Comparison of ENCODE assay signal across 24 cellular contexts in the genomic region with DNA sequence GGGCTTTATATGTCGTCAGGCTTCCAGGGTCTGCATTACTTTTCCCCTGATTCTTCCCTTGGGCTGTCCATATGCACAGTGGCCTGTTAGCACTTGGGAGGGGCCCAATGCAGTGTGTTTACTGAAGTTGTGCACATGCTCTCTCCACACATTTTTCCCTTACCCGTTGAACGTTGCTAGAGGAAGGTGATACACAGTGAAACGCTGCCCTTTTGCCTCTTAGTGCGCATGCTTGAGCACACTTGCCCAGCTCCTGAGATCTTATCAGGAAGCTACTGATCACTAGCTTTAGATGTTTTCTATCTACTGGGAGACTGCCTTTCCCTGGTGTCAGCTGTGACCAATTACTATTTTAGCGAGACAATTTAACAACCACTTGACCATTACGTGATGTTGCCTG.
"Had no signal": no experiment of that assay in that cellular context is flagged by ENCODE, and none has a peak within 500 bp of the region (broad histone marks: within the 10 kb centered on the region; RNA-seq: fewer than 3 reads in every experiment).

No MANE protein-coding gene starts in this region.

- DNase-seq: activated CD4-positive, alpha-beta T cell treated with anti-CD3 and anti-CD28 coated beads, Interleukin-2, amount 50 U/mL, for 1 hour; activated CD4-positive, CD25-positive, alpha-beta regulatory T cell treated with anti-CD3 and anti-CD28 coated beads, Interleukin-2, amount 50 U/mL, for 72 hours; activated CD8-positive, alpha-beta T cell treated with anti-CD3 and anti-CD28 coated beads, Interleukin-2, amount 10 ng/mL, durations not matched to agents 7 days and 5 days; activated gamma-delta T cell treated with Interleukin-2 at 50 U/mL for 16 hours; activated T-cell treated with anti-CD3 and anti-CD28 coated beads, Interleukin-2, amount 50 U/mL, for 1 hour; anterior cingulate cortex; central memory CD4-positive, alpha-beta T cell; dermis blood vessel endothelial cell; effector memory CD8-positive, alpha-beta T cell; foreskin melanocyte; midbrain; natural killer cell; sigmoid colon; stimulated activated CD4-positive, alpha-beta T cell treated with anti-CD3 and anti-CD28 coated beads, Interleukin-2, amount 100 ng/mL, for 48 hours; stimulated activated CD8-positive, alpha-beta memory T cell treated with anti-CD3 and anti-CD28 coated beads, Interleukin-4, amount 100 ng/mL, for 48 hours; stimulated activated naive CD4-positive, alpha-beta T cell; T-cell; testis; upper lobe of left lung; WERI-Rb-1 had no signal

- ATAC-seq: activated CD8-positive, alpha-beta T cell treated with anti-CD3 and anti-CD28 coated beads, Interleukin-2, amount 10 ng/mL, durations not matched to agents 7 days and 5 days; effector memory CD8-positive, alpha-beta T cell; natural killer cell; T-cell had no signal

- H3K36me3 ChIP-seq: sigmoid colon, upper lobe of left lung, WERI-Rb-1 had no signal

- FAIRE-seq: endothelial cell of umbilical vein had no signal

- H3K4me1 Mint-ChIP-seq: activated naive CD4-positive, alpha-beta T cell treated with anti-CD3 and anti-CD28 coated beads, Interleukin-2, amount 50 U/mL, for 24 hours; natural killer cell; T-cell had no signal

- H3K27me3 ChIP-seq: sigmoid colon, testis, upper lobe of left lung had no signal

- H3K9me3 ChIP-seq: testis, upper lobe of left lung had no signal

- H3K27ac ChIP-seq: sigmoid colon, testis, upper lobe of left lung, WERI-Rb-1 had no signal

- H3K4me3 Mint-ChIP-seq: activated CD8-positive, alpha-beta T cell treated with anti-CD3 and anti-CD28 coated beads, Interleukin-2, amount 10 ng/mL, durations not matched to agents 7 days and 5 days; activated naive CD4-positive, alpha-beta T cell treated with anti-CD3 and anti-CD28 coated beads, Interleukin-2, amount 50 U/mL, for 24 hours; effector memory CD8-positive, alpha-beta T cell; natural killer cell; T-cell; T-helper 2 cell treated with Interferon-gamma antibody and Interleukin-4, amounts not matched to agents 5 μg/mL and 100 μg/mL, for 36 hours had no signal

- H3K4me3 ChIP-seq: sigmoid colon, smooth muscle cell, testis, upper lobe of left lung had no signal

- H3K36me3 Mint-ChIP-seq: activated naive CD4-positive, alpha-beta T cell treated with anti-CD3 and anti-CD28 coated beads, Interleukin-2, amount 50 U/mL, for 24 hours; natural killer cell; T-cell had no signal

- H3K4me2 ChIP-seq: smooth muscle cell had no signal

- H3K27ac Mint-ChIP-seq: activated CD8-positive, alpha-beta T cell treated with anti-CD3 and anti-CD28 coated beads, Interleukin-2, amount 10 ng/mL, durations not matched to agents 7 days and 5 days; activated naive CD4-positive, alpha-beta T cell treated with anti-CD3 and anti-CD28 coated beads, Interleukin-2, amount 50 U/mL, for 24 hours; effector memory CD8-positive, alpha-beta T cell; natural killer cell; T-cell; T-helper 2 cell treated with Interferon-gamma antibody and Interleukin-4, amounts not matched to agents 5 μg/mL and 100 μg/mL, for 36 hours had no signal

- H3K4me1 ChIP-seq: sigmoid colon, testis, upper lobe of left lung had no signal
